Comparison of ENCODE assay signal across 1 cellular context in the genomic region with DNA sequence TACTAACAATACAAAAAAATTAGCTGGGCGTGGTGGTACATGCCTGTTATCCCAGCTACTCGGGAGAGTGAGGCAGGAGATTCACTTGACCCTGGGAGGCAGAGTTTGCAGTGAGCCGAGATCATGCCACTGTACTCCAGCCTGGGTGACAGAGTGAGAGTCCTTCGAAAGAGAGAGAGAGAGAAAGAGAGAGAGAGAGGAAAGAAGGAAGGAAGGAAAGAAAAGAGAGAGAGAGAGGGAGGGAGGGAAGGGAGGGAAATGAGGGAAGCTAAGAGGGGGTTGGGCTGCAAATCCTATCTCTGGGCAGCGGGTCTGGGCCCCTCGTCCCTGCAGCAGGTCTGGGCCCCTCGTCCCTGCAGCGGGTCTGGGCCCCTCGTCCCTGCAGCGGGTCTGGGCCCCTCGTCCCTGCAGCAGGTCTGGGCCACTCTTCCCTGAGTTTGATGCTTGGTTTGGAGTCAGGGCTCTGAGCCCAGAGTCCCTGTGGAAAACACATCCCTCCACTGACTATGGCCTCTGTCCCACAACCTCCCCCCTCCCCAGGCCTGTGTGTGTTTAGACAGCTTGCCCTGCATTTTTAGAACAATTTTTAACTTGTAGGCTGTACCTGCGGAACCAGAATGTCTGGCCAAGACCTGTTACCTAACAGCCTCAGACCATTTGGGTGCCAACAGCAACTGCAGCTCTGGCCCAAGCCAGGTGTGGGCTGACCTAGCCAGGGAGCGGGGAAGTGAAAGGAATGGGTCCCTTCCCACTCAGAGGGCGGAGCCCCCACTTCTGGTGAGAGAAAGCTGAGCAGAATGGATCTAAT.
TF ChIP-seq lines count a peak whose summit lies in the region.

No MANE protein-coding gene starts in this region.

TF ChIP-seq in K562, 482 proteins besides CTCF, POLR2A, EP300 and RAD21 (continued from another document and continues in another):
- TF ChIP-seq, protein P1, sequence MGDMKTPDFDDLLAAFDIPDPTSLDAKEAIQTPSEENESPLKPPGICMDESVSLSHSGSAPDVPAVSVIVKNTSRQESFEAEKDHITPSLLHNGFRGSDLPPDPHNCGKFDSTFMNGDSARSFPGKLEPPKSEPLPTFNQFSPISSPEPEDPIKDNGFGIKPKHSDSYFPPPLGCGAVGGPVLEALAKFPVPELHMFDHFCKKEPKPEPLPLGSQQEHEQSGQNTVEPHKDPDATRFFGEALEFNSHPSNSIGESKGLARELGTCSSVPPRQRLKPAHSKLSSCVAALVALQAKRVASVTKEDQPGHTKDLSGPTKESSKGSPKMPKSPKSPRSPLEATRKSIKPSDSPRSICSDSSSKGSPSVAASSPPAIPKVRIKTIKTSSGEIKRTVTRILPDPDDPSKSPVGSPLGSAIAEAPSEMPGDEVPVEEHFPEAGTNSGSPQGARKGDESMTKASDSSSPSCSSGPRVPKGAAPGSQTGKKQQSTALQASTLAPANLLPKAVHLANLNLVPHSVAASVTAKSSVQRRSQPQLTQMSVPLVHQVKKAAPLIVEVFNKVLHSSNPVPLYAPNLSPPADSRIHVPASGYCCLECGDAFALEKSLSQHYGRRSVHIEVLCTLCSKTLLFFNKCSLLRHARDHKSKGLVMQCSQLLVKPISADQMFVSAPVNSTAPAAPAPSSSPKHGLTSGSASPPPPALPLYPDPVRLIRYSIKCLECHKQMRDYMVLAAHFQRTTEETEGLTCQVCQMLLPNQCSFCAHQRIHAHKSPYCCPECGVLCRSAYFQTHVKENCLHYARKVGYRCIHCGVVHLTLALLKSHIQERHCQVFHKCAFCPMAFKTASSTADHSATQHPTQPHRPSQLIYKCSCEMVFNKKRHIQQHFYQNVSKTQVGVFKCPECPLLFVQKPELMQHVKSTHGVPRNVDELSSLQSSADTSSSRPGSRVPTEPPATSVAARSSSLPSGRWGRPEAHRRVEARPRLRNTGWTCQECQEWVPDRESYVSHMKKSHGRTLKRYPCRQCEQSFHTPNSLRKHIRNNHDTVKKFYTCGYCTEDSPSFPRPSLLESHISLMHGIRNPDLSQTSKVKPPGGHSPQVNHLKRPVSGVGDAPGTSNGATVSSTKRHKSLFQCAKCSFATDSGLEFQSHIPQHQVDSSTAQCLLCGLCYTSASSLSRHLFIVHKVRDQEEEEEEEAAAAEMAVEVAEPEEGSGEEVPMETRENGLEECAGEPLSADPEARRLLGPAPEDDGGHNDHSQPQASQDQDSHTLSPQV (IDR thresholded peaks at IDR 0.05) = no peak; the same call in none of the 2 replicates
- TF ChIP-seq CXXC5 (CRISPR knock-in tag; IDR thresholded peaks at IDR 0.05) (peak; percentile 40; the same call in 1 of the 2 replicates), KLF1 (tag; IDR thresholded peaks at IDR 0.05) (no peak), BDP1 (IDR thresholded peaks at IDR 0.05; ENCODE audit: insufficient read depth, insufficient read length) (no peak), PHF20 (IDR thresholded peaks at IDR 0.05; ENCODE audit: partially characterized antibody) (no peak), ELF2 (CRISPR knock-in tag; IDR thresholded peaks at IDR 0.05) (no peak), ZNF584 (CRISPR knock-in tag; IDR thresholded peaks at IDR 0.05; ENCODE audit: low read depth) (no peak), ZNF431 (CRISPR knock-in tag; IDR thresholded peaks at IDR 0.05) (no peak), SRSF1 (IDR thresholded peaks at IDR 0.05; ENCODE audit: low read depth, low read length) (no peak), FOXA1 (IDR thresholded peaks at IDR 0.05; ENCODE audit: borderline replicate concordance) (no peak), ZNF134 (CRISPR knock-in tag; conservative IDR thresholded peaks at IDR 0.05) (0 out of 2 replicates have a peak, but pooled peaks have one; percentile 22), SMARCC2 (IDR thresholded peaks at IDR 0.05; ENCODE audit: low read depth) (no peak), ZNF75A (CRISPR knock-in tag; IDR thresholded peaks at IDR 0.05) (peak; percentile 68; the same call in 1 of the 2 replicates), MEIS2 (IDR thresholded peaks at IDR 0.05; ENCODE audit: partially characterized antibody) (no peak), MECOM (CRISPR knock-in tag; IDR thresholded peaks at IDR 0.05) (no peak), TRIM28 (IDR thresholded peaks at IDR 0.05) (no peak), ADNP (tag; IDR thresholded peaks at IDR 0.05) (no peak), JUN (IDR thresholded peaks at IDR 0.05; ENCODE audit: borderline replicate concordance, low read depth, low read length) (no peak), JUN (CRISPR knock-in tag; IDR thresholded peaks at IDR 0.05; ENCODE audit: borderline replicate concordance) (peak; percentile 89), COPS2 (conservative IDR thresholded peaks at IDR 0.05) (no peak), TEAD4 (IDR thresholded peaks at IDR 0.05; ENCODE audit: low read length) (no peak), TEAD4 (CRISPR knock-in tag; IDR thresholded peaks at IDR 0.05; ENCODE audit: borderline replicate concordance) (peak; percentile 45; the same call in 1 of the 2 replicates), E2F3 (CRISPR knock-in tag; IDR thresholded peaks at IDR 0.05) (0 out of 2 replicates have a peak, but pooled peaks have one; percentile 31), FOS (IDR thresholded peaks at IDR 0.05; ENCODE audit: extremely low read depth, insufficient read length) (no peak), HDGF (IDR thresholded peaks at IDR 0.05) (0 out of 2 replicates have a peak, but pooled peaks have one; percentile 4), CBX2 (IDR thresholded peaks at IDR 0.05; ENCODE audit: insufficient read depth, low read length, poor library complexity, severe bottlenecking) (no peak), ZNF263 (CRISPR knock-in tag; IDR thresholded peaks at IDR 0.05; ENCODE audit: borderline replicate concordance) (no peak), STAT5B (CRISPR knock-in tag; IDR thresholded peaks at IDR 0.05) (no peak), ZNF133 (CRISPR knock-in tag; IDR thresholded peaks at IDR 0.05) (no peak), NR4A1 (CRISPR knock-in tag; IDR thresholded peaks at IDR 0.05) (no peak), NR4A1 (tag; IDR thresholded peaks at IDR 0.05) (no peak), ESRRB (CRISPR knock-in tag; IDR thresholded peaks at IDR 0.05; ENCODE audit: borderline replicate concordance) (no peak), CBX8 (IDR thresholded peaks at IDR 0.05; ENCODE audit: borderline replicate concordance, extremely low read depth, low read depth, low read length, poor library complexity, severe bottlenecking) (no peak)
- TF ChIP-seq, protein P2, sequence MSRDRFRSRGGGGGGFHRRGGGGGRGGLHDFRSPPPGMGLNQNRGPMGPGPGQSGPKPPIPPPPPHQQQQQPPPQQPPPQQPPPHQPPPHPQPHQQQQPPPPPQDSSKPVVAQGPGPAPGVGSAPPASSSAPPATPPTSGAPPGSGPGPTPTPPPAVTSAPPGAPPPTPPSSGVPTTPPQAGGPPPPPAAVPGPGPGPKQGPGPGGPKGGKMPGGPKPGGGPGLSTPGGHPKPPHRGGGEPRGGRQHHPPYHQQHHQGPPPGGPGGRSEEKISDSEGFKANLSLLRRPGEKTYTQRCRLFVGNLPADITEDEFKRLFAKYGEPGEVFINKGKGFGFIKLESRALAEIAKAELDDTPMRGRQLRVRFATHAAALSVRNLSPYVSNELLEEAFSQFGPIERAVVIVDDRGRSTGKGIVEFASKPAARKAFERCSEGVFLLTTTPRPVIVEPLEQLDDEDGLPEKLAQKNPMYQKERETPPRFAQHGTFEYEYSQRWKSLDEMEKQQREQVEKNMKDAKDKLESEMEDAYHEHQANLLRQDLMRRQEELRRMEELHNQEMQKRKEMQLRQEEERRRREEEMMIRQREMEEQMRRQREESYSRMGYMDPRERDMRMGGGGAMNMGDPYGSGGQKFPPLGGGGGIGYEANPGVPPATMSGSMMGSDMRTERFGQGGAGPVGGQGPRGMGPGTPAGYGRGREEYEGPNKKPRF (IDR thresholded peaks at IDR 0.05; ENCODE audit: low read depth, low read length) = no peak
- TF ChIP-seq, protein P3, sequence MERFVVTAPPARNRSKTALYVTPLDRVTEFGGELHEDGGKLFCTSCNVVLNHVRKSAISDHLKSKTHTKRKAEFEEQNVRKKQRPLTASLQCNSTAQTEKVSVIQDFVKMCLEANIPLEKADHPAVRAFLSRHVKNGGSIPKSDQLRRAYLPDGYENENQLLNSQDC (CRISPR knock-in tag; IDR thresholded peaks at IDR 0.05) = no peak
- TF ChIP-seq, protein P4, sequence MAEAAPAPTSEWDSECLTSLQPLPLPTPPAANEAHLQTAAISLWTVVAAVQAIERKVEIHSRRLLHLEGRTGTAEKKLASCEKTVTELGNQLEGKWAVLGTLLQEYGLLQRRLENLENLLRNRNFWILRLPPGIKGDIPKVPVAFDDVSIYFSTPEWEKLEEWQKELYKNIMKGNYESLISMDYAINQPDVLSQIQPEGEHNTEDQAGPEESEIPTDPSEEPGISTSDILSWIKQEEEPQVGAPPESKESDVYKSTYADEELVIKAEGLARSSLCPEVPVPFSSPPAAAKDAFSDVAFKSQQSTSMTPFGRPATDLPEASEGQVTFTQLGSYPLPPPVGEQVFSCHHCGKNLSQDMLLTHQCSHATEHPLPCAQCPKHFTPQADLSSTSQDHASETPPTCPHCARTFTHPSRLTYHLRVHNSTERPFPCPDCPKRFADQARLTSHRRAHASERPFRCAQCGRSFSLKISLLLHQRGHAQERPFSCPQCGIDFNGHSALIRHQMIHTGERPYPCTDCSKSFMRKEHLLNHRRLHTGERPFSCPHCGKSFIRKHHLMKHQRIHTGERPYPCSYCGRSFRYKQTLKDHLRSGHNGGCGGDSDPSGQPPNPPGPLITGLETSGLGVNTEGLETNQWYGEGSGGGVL (CRISPR knock-in tag; IDR thresholded peaks at IDR 0.05) = no peak
- TF ChIP-seq, protein P5, sequence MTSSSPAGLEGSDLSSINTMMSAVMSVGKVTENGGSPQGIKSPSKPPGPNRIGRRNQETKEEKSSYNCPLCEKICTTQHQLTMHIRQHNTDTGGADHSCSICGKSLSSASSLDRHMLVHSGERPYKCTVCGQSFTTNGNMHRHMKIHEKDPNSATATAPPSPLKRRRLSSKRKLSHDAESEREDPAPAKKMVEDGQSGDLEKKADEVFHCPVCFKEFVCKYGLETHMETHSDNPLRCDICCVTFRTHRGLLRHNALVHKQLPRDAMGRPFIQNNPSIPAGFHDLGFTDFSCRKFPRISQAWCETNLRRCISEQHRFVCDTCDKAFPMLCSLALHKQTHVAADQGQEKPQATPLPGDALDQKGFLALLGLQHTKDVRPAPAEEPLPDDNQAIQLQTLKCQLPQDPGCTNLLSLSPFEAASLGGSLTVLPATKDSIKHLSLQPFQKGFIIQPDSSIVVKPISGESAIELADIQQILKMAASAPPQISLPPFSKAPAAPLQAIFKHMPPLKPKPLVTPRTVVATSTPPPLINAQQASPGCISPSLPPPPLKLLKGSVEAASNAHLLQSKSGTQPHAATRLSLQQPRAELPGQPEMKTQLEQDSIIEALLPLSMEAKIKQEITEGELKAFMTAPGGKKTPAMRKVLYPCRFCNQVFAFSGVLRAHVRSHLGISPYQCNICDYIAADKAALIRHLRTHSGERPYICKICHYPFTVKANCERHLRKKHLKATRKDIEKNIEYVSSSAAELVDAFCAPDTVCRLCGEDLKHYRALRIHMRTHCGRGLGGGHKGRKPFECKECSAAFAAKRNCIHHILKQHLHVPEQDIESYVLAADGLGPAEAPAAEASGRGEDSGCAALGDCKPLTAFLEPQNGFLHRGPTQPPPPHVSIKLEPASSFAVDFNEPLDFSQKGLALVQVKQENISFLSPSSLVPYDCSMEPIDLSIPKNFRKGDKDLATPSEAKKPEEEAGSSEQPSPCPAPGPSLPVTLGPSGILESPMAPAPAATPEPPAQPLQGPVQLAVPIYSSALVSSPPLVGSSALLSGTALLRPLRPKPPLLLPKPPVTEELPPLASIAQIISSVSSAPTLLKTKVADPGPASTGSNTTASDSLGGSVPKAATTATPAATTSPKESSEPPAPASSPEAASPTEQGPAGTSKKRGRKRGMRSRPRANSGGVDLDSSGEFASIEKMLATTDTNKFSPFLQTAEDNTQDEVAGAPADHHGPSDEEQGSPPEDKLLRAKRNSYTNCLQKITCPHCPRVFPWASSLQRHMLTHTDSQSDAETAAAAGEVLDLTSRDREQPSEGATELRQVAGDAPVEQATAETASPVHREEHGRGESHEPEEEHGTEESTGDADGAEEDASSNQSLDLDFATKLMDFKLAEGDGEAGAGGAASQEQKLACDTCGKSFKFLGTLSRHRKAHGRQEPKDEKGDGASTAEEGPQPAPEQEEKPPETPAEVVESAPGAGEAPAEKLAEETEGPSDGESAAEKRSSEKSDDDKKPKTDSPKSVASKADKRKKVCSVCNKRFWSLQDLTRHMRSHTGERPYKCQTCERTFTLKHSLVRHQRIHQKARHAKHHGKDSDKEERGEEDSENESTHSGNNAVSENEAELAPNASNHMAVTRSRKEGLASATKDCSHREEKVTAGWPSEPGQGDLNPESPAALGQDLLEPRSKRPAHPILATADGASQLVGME (CRISPR knock-in tag; IDR thresholded peaks at IDR 0.05) = 0 out of 2 replicates have a peak, but pooled peaks have one; percentile 11
- TF ChIP-seq, protein P6, sequence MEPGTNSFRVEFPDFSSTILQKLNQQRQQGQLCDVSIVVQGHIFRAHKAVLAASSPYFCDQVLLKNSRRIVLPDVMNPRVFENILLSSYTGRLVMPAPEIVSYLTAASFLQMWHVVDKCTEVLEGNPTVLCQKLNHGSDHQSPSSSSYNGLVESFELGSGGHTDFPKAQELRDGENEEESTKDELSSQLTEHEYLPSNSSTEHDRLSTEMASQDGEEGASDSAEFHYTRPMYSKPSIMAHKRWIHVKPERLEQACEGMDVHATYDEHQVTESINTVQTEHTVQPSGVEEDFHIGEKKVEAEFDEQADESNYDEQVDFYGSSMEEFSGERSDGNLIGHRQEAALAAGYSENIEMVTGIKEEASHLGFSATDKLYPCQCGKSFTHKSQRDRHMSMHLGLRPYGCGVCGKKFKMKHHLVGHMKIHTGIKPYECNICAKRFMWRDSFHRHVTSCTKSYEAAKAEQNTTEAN (CRISPR knock-in tag; IDR thresholded peaks at IDR 0.05) = no peak
- TF ChIP-seq, protein P7, sequence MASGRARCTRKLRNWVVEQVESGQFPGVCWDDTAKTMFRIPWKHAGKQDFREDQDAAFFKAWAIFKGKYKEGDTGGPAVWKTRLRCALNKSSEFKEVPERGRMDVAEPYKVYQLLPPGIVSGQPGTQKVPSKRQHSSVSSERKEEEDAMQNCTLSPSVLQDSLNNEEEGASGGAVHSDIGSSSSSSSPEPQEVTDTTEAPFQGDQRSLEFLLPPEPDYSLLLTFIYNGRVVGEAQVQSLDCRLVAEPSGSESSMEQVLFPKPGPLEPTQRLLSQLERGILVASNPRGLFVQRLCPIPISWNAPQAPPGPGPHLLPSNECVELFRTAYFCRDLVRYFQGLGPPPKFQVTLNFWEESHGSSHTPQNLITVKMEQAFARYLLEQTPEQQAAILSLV (tag; IDR thresholded peaks at IDR 0.05) = no peak
- TF ChIP-seq, protein P8, sequence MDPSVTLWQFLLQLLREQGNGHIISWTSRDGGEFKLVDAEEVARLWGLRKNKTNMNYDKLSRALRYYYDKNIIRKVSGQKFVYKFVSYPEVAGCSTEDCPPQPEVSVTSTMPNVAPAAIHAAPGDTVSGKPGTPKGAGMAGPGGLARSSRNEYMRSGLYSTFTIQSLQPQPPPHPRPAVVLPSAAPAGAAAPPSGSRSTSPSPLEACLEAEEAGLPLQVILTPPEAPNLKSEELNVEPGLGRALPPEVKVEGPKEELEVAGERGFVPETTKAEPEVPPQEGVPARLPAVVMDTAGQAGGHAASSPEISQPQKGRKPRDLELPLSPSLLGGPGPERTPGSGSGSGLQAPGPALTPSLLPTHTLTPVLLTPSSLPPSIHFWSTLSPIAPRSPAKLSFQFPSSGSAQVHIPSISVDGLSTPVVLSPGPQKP (CRISPR knock-in tag; IDR thresholded peaks at IDR 0.05) = no peak
